ENCODE assay signal across 8 cellular contexts in the genomic region with DNA sequence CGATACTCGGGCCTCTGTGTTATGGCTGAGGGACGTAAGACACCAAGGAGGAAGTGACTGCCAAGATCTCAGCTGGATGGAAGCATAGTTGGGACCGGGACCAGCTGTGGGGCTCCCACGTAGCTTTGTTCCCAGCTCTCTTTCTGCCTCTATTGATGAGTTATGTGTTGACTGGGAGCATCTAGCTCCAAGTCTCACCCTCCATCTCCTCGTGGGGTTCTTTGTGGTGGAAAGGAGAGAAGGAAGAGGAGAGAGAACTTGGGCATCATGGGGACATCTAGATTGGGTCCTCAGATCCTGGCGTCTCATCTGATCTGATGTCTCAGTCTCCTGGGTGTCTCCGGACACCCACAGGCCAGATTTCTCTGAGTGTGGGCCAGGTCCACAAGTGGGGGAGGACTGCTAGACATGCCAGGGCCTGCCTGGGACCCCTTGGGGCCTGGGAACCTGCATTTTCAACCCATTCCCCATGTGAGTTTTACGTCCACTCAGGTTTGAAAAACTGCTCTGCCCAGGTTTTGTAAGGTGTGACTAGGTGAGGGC. TPM values are rescaled to one million over a fixed set of nuclear protein-coding genes. Genes with fewer than 3 reads are reported as not detected.
DNase-seq lines count a peak whose midpoint lies in the region; ATAC-seq and TF ChIP-seq lines count a peak whose summit lies in the region.

No MANE protein-coding gene starts in this region.

- intact Hi-C loops in Panc1 (cut with micrococcal nuclease; ENCODE audit: unreplicated experiment) (no loop called here), ovary (cut with DNase I) (no loop called here)

- no peak for TF ChIP-seq POLR2A in ovary (IDR thresholded peaks at IDR 0.05)

- H3K9me3 ChIP-seq in Panc1 (ENCODE audit: control insufficient read depth, insufficient read depth, low read depth, low read length) (no peaks in the 10 kb centered on the region), esophagus (ENCODE audit: control insufficient read depth in 2 of 2, insufficient read depth in 1 of 2, low read depth in 1 of 2, low read length in 1 of 2) (no peaks in the 10 kb centered on the region), ovary (no peaks in the 10 kb centered on the region)

- DNase-seq in Panc1 (ENCODE audit: low read depth, low spot score), result no peak
- DNase-seq in ovary, result no peak
- DNase-seq in MV-4-11 (lab: John Stamatoyannopoulos, UW), result no peak
- no peak for DNase-seq in SW 1271 (lab: John Stamatoyannopoulos, UW)
- no peak for DNase-seq in HuH-7.5 (ENCODE audit: low spot score)

- no TSS peak for BruUV-seq in Panc1 (replicated peaks; lab: Mats Ljungman, UMichigan)

- no peak for TF ChIP-seq CTCF in Panc1 (IDR thresholded peaks at IDR 0.05)
- TF ChIP-seq CTCF in ovary (IDR thresholded peaks at IDR 0.05), result no peak

- peaks cover 6% of the 10 kb centered on the region for H3K4me1 ChIP-seq in Panc1 (ENCODE audit: control insufficient read depth, insufficient read depth, low read length)
- peaks cover 6 to 14% of the 10 kb centered on the region in 2 donors for H3K4me1 ChIP-seq in esophagus (ENCODE audit: control insufficient read depth in 2 of 2, insufficient read depth in 2 of 2, low read length in 1 of 2)
- H3K4me1 ChIP-seq in ovary (ENCODE audit: insufficient read depth), result peaks cover 13% of the 10 kb centered on the region

- in situ Hi-C loops in Panc1 (cut with HindIII; ENCODE audit: low pct_unique_long_range_greater_than_20kb, low sequenced_read_pairs), result no loop called here

- CTCF ChIA-PET in Panc1 (lab: Charles Lee), result no interaction called here

- H3K27me3 ChIP-seq in Panc1 (ENCODE audit: control insufficient read depth, insufficient read depth, low read length), result no peaks in the 10 kb centered on the region
- no peaks in the 10 kb centered on the region for H3K27me3 ChIP-seq in esophagus (ENCODE audit: control insufficient read depth in 1 of 2, insufficient read depth in 2 of 2, low read length in 2 of 2)
- no peaks in the 10 kb centered on the region for H3K27me3 ChIP-seq in ovary

- WGBS in esophagus, 2 donors, result 10 to 11% methylated on average over 9 of the region's 9 CpGs
- WGBS in ovary, 3 donors, result 5 to 7% (median 5%) methylated on average over 9 of the region's 9 CpGs

- H3K4me3 ChIP-seq in Panc1 (ENCODE audit: low read depth in 2 of 2, low read length in 2 of 2) (peak overlapping the region; percentile 84 to 92), esophagus (ENCODE audit: low read depth in 1 of 2, low read length in 2 of 2) (peak overlapping the region; percentile 83 to 98), ovary (peak overlapping the region; percentile 67)

- no peaks in the 10 kb centered on the region; the same call in 1 of the 2 replicates for H3K36me3 ChIP-seq in Panc1 (ENCODE audit: control insufficient read depth, insufficient read depth, low read length)
- H3K36me3 ChIP-seq in esophagus (ENCODE audit: control insufficient read depth in 2 of 2, insufficient read depth in 2 of 2, low read length in 1 of 2), result no peaks in the 10 kb centered on the region
- no peaks in the 10 kb centered on the region for H3K36me3 ChIP-seq in ovary

- H3K27ac ChIP-seq in Panc1 (ENCODE audit: low read length), result peak overlapping the region; percentile 68
- peak overlapping the region; percentile 93 to 98 for H3K27ac ChIP-seq in esophagus (ENCODE audit: low read depth in 2 of 2, low read length in 1 of 2)
- H3K27ac ChIP-seq in ovary, result peak overlapping the region; percentile 36 to 72

- no peak for TF ChIP-seq EP300 in ovary (IDR thresholded peaks at IDR 0.05)

- peak; percentile 27 for ATAC-seq in GM21526 (IDR thresholded peaks at IDR 0.05; ENCODE audit: low FRiP score, unreplicated experiment)
- no peak for ATAC-seq in Panc1
- no peak for ATAC-seq in GM18520 (IDR thresholded peaks at IDR 0.05; ENCODE audit: unreplicated experiment)

- POLR2A ChIA-PET in Panc1 (lab: Charles Lee), result interaction anchor here (0.7 to 1.4 kb wide), 2 partner anchors 9 to 10 kb away, joined by 4 to 8 read pairs; no protein-coding TSS in a partner anchor

RNA-seq across cellular contexts. Expression of gene MGRN1, which starts 1.1 kb away (rescaled TPM):
- 59.7 TPM for total RNA-seq in Panc1 (2021; ENCODE audit: unreplicated experiment)
- 72.3 TPM for polyA plus RNA-seq in Panc1 (2012; ENCODE audit: insufficient read length)
- polyA plus RNA-seq in esophagus, result 10 to 100 TPM; 10.9 to 15.1 TPM
- total RNA-seq in ovary, result 10 to 100 TPM; 23.2 to 94.2 (median 64.6) TPM
- 10 to 100 TPM; 21.5 to 27.9 TPM for polyA plus RNA-seq in ovary

RNA-seq across cellular contexts. Expression of gene UBALD1, which starts 11.0 kb away (rescaled TPM):
- 29.9 TPM for total RNA-seq in Panc1 (2021; ENCODE audit: unreplicated experiment)
- polyA plus RNA-seq in Panc1 (2012; ENCODE audit: insufficient read length), result 45.6 TPM
- 10 to 100 TPM; 18.6 to 34.7 TPM for polyA plus RNA-seq in esophagus
- 10 to 100 TPM in 6 of 7 donors, 1 to 10 TPM in 1; 9.3 to 39.5 (median 21.4) TPM for total RNA-seq in ovary
- polyA plus RNA-seq in ovary, result 10 to 100 TPM in 1 of 2 donors, under 1 TPM in 1; 0.43 to 24.0 TPM
